Comparison of ENCODE assay signal across 25 cellular contexts in genomic region chr2:40004336-40004735, GRCh38.
DNase-seq lines count a peak whose midpoint lies in the region; ATAC-seq and TF ChIP-seq lines count a peak whose summit lies in the region.
"Had no signal": no experiment of that assay in that cellular context is flagged by ENCODE, and none has a peak within 500 bp of the region (broad histone marks: within the 10 kb centered on the region; RNA-seq: fewer than 3 reads in every experiment).

No MANE protein-coding gene starts in this region.

- H3K9me3 ChIP-seq in DND-41 (ENCODE audit: insufficient read depth, low read length, severe bottlenecking) (no peaks in the 10 kb centered on the region), GM23248 (ENCODE audit: low read depth) (no peaks in the 10 kb centered on the region)
- H3K9me3 ChIP-seq: esophagus muscularis mucosa, upper lobe of right lung had no signal

- TF ChIP-seq CTCF in DND-41 (IDR thresholded peaks at IDR 0.05; ENCODE audit: borderline replicate concordance, extremely low read depth, low read length, poor library complexity, severe bottlenecking) (no peak), astrocyte of the spinal cord (IDR thresholded peaks at IDR 0.05; ENCODE audit: low read depth, low read length) (no peak)

- no peaks in the 10 kb centered on the region for H3K79me2 ChIP-seq in DND-41 (ENCODE audit: insufficient read depth, low read length)
- H3K79me2 ChIP-seq in GM23248 (ENCODE audit: insufficient read depth): no peaks in the 10 kb centered on the region

- H3K36me3 ChIP-seq in DND-41 (ENCODE audit: insufficient read depth, low read length) (no peaks in the 10 kb centered on the region), GM23248 (ENCODE audit: low read depth) (no peaks in the 10 kb centered on the region)
- H3K36me3 ChIP-seq: esophagus muscularis mucosa, SJCRH30, upper lobe of right lung had no signal

- DNase-seq in DND-41: peak; percentile 55
- DNase-seq in GM23248: peak; percentile 61
- DNase-seq in astrocyte of the spinal cord (ENCODE audit: low read depth, low spot score): peak; percentile 41
- DNase-seq in kidney glomerular epithelial cell (lab: John Stamatoyannopoulos, UW): peak; percentile 4
- DNase-seq in stimulated activated CD4-positive, alpha-beta T cell treated with anti-CD3 and anti-CD28 coated beads, Interleukin-4, amount 100 ng/mL, for 24 hours: no peak
- DNase-seq in stimulated activated CD4-positive, alpha-beta T cell treated with anti-CD3 and anti-CD28 coated beads, Interleukin-4, amount 100 ng/mL, for 4 hours: no peak
- DNase-seq: activated CD4-positive, alpha-beta T cell treated with anti-CD3 and anti-CD28 coated beads for 48 hours; activated naive CD8-positive, alpha-beta T cell treated with anti-CD3 and anti-CD28 coated beads for 36 hours; CD8-positive, alpha-beta memory T cell; effector memory CD8-positive, alpha-beta T cell; GF-D8; kidney; NCI-H1694; NCI-H526; SJCRH30; substantia nigra; T-helper 1 cell; upper lobe of right lung had no signal

- H2AFZ ChIP-seq in DND-41 (ENCODE audit: low read depth, low read length): peak overlapping the region; percentile 69
- H2AFZ ChIP-seq in GM23248: peak overlapping the region; percentile 64
- H2AFZ ChIP-seq: GM23338 had no signal

- H3K4me2 ChIP-seq in DND-41 (ENCODE audit: insufficient read depth, low read length) (peak overlapping the region; percentile 39), GM23248 (ENCODE audit: unreplicated experiment) (peak overlapping the region; percentile 3)
- H3K4me2 ChIP-seq: GM23338 had no signal

- H3K9ac ChIP-seq in DND-41 (ENCODE audit: low read depth, low read length): peak overlapping the region; percentile 43
- H3K9ac ChIP-seq in GM23248: no peak overlapping the region

- ATAC-seq in DND-41 (ENCODE audit: insufficient read depth, low read depth): peak; percentile 95
- ATAC-seq in GM18858 (IDR thresholded peaks at IDR 0.05; ENCODE audit: unreplicated experiment): no peak
- ATAC-seq in HG02884 (IDR thresholded peaks at IDR 0.05; ENCODE audit: unreplicated experiment): no peak
- ATAC-seq: activated T-helper 17 cell treated with anti-CD3 and anti-CD28 coated beads, Interleukin-2, amount 50 U/mL, for 72 hours; effector memory CD8-positive, alpha-beta T cell; GM23338; K562; upper lobe of right lung had no signal

- peaks cover 7% of the 10 kb centered on the region; the same call in 1 of the 2 replicates for H3F3A ChIP-seq in GM23248 (ENCODE audit: insufficient read depth)

- H3K4me3 ChIP-seq in DND-41 (ENCODE audit: low read depth in 1 of 2, low read length in 2 of 2) (0 out of 4 replicates have a peak overlapping the region, but pooled peaks of 1 of the 2 experiments have one; percentile 4), GM23248 (no peak overlapping the region), astrocyte of the spinal cord (ENCODE audit: low read depth, low read length) (no peak overlapping the region)
- H3K4me3 ChIP-seq: esophagus muscularis mucosa, GM23338, K562, lung, SJCRH30, upper lobe of right lung had no signal

- WGBS in GM23248 (ENCODE audit: low coverage in 1 of 2, low lambda C conversion rate in 2 of 2, missing lambda C conversion rate in 2 of 2), 2 experiments: 11 to 14% methylated on average over 1 of the region's 1 CpG

- H3K27me3 ChIP-seq in DND-41 (ENCODE audit: insufficient read depth, low read length, poor library complexity) (no peaks in the 10 kb centered on the region), GM23248 (replicated peaks; ENCODE audit: insufficient read depth) (no peaks in the 10 kb centered on the region)
- H3K27me3 ChIP-seq: esophagus muscularis mucosa, upper lobe of right lung had no signal

- H3K27ac ChIP-seq in DND-41 (ENCODE audit: low read length) (peak overlapping the region; percentile 88), GM23248 (no peak overlapping the region)
- H3K27ac ChIP-seq: esophagus muscularis mucosa, SJCRH30, upper lobe of right lung had no signal

- H3K4me1 ChIP-seq in DND-41 (ENCODE audit: insufficient read depth, low read length): peaks cover 26% of the 10 kb centered on the region
- peaks cover 12% of the 10 kb centered on the region for H3K4me1 ChIP-seq in GM23248 (ENCODE audit: insufficient read depth)
- H3K4me1 ChIP-seq: esophagus muscularis mucosa, SJCRH30, upper lobe of right lung had no signal

- no peaks in the 10 kb centered on the region for H3K9me2 ChIP-seq in GM23248 (ENCODE audit: insufficient read depth)

- in situ Hi-C loops in GM23248 (cut with MboI): no loop called here
- in situ Hi-C loops in astrocyte of the spinal cord (cut with HindIII; ENCODE audit: low sequenced_read_pairs): no loop called here

- H4K20me1 ChIP-seq in DND-41 (ENCODE audit: insufficient read depth, low read length) (no peaks in the 10 kb centered on the region), GM23248 (ENCODE audit: insufficient read depth) (no peaks in the 10 kb centered on the region)

Comparison
In these comparisons a context has a peak if more than half of its experiments do, and no peak if none do; other contexts are left out.
1. DNase-seq: peak in DND-41 (single experiment), GM23248 (single experiment), astrocyte of the spinal cord (single experiment) and kidney glomerular epithelial cell (single experiment); none in stimulated activated CD4-positive, alpha-beta T cell treated with anti-CD3 and anti-CD28 coated beads, Interleukin-4, amount 100 ng/mL, for 24 hours (single experiment) and stimulated activated CD4-positive, alpha-beta T cell treated with anti-CD3 and anti-CD28 coated beads, Interleukin-4, amount 100 ng/mL, for 4 hours (0 of 2).